8 cellular contexts compared by ENCODE assay signal in genomic region chr6:151675746-151676459, GRCh38.
DNase-seq lines count a peak whose midpoint lies in the region; ATAC-seq and TF ChIP-seq lines count a peak whose summit lies in the region.

No MANE protein-coding gene starts in this region.

- ATAC-seq in GM19372 (IDR thresholded peaks at IDR 0.05; ENCODE audit: low read depth, unreplicated experiment) (peak; percentile 93), HG03354 (IDR thresholded peaks at IDR 0.05; ENCODE audit: poor library complexity, severe bottlenecking, unreplicated experiment) (peak; percentile 91)

- H3K27me3 ChIP-seq in left ventricle myocardium inferior (ENCODE audit: low read depth), result peaks cover 3% of the 10 kb centered on the region

- intact Hi-C loops in Calu3 (cut with micrococcal nuclease; ENCODE audit: unreplicated experiment), result loop anchor here (2.0 to 5.0 kb wide), 3 partner anchors 86 to 597 kb away; no protein-coding TSS in a partner anchor
- intact Hi-C loops in left ventricle myocardium inferior (cut with micrococcal nuclease), result no loop called here

- H3K27ac Mint-ChIP-seq in Calu3 (ENCODE audit: unreplicated experiment), result no peak overlapping the region

- BruUV-seq in Calu3 (replicated peaks; lab: Mats Ljungman, UMichigan), result no TSS peak

- H3K9me3 Mint-ChIP-seq in Calu3 (ENCODE audit: low read depth, unreplicated experiment), result peaks cover 3% of the 10 kb centered on the region

- H3K27me3 Mint-ChIP-seq in Calu3 (ENCODE audit: unreplicated experiment), result no peaks in the 10 kb centered on the region

- H3K4me3 ChIP-seq in left ventricle myocardium inferior, result no peak overlapping the region

- H3K36me3 Mint-ChIP-seq in Calu3 (ENCODE audit: insufficient read depth, unreplicated experiment), result no peaks in the 10 kb centered on the region

- H3K9me3 ChIP-seq in left ventricle myocardium inferior (replicated peaks), result no peaks in the 10 kb centered on the region

- H3K4me3 Mint-ChIP-seq in Calu3 (ENCODE audit: low read depth, unreplicated experiment), result no peak overlapping the region

- H3K36me3 ChIP-seq in left ventricle myocardium inferior, result no peaks in the 10 kb centered on the region

- peaks cover 9% of the 10 kb centered on the region for H3K4me1 Mint-ChIP-seq in Calu3 (ENCODE audit: low read depth, unreplicated experiment)

- TF ChIP-seq CTCF in Calu3 (IDR thresholded peaks at IDR 0.05; ENCODE audit: unreplicated experiment) (peak; percentile 78), left ventricle myocardium inferior (IDR thresholded peaks at IDR 0.05; ENCODE audit: borderline replicate concordance) (peak; percentile 83)

- H3K4me1 ChIP-seq in left ventricle myocardium inferior, result peaks cover 2% of the 10 kb centered on the region

- CTCF ChIA-PET in Calu3 (lab: Charles Lee), result no interaction called here

- DNase-seq in Calu3, result peak; percentile 64
- DNase-seq in OCI-M1 (lab: John Stamatoyannopoulos, UW), result peak; percentile 49
- DNase-seq in activated effector memory CD4-positive, alpha-beta T cell treated with Interleukin-2 at 50 U/mL for 16 hours, result peak; percentile 18
- DNase-seq in left ventricle myocardium inferior, result no peak
- DNase-seq in stimulated activated CD4-positive, alpha-beta T cell treated with anti-CD3 and anti-CD28 coated beads, Interleukin-12 subunit alpha, Interleukin-12 subunit beta, amount 100 ng/mL, for 48 hours (ENCODE audit: low read depth in 2 of 3, low spot score in 1 of 3), result peak; percentile 18 to 35 (median 26)
- DNase-seq in NCI-H446 treated with DMSO at 0.1 percent for 48 hours (lab: John Stamatoyannopoulos, UW), result no peak

- no peak overlapping the region for H3K27ac ChIP-seq in left ventricle myocardium inferior (replicated peaks)

Comparison
In these comparisons a context has a peak if more than half of its experiments do, and no peak if none do; other contexts are left out.
1. DNase-seq: peak in Calu3 (single experiment), OCI-M1 (single experiment), activated effector memory CD4-positive, alpha-beta T cell treated with Interleukin-2 at 50 U/mL for 16 hours (single experiment) and stimulated activated CD4-positive, alpha-beta T cell treated with anti-CD3 and anti-CD28 coated beads, Interleukin-12 subunit alpha, Interleukin-12 subunit beta, amount 100 ng/mL, for 48 hours (3 of 3); none in left ventricle myocardium inferior (single experiment) and NCI-H446 treated with DMSO at 0.1 percent for 48 hours (single experiment).